29 cellular contexts compared by ENCODE assay signal in genomic region chr6:113930183-113930582, GRCh38.
"Had no signal": no experiment of that assay in that cellular context is flagged by ENCODE, and none has a peak within 500 bp of the region (broad histone marks: within the 10 kb centered on the region; RNA-seq: fewer than 3 reads in every experiment).

No MANE protein-coding gene starts in this region.

- ATAC-seq: natural killer cell; psoas muscle; right cardiac atrium; right lobe of liver; stimulated activated effector memory CD8-positive, alpha-beta T cell treated with anti-CD3 and anti-CD28 coated beads, Interleukin-12 subunit alpha, Interleukin-12 subunit beta, amount 100 ng/mL, for 72 hours; stimulated activated naive B cell treated with anti-CD40 and anti-IgM and Interleukin-4, amounts not matched to agents 10 μg/mL and 1 μg/mL and 100 μg/mL, for 72 hours; upper lobe of right lung had no signal

- DNase-seq: natural killer cell; occipital lobe; ovary; posterior cingulate gyrus; psoas muscle; right cardiac atrium; right lobe of liver; sigmoid colon; small intestine; stimulated activated CD4-positive, alpha-beta T cell treated with anti-CD3 and anti-CD28 coated beads, Interleukin-15, amount 100 ng/mL, for 24 hours; stimulated activated CD4-positive, alpha-beta T cell treated with anti-CD3 and anti-CD28 coated beads, Interleukin-2, amount 100 ng/mL, for 24 hours; stimulated activated CD4-positive, alpha-beta T cell treated with anti-CD3 and anti-CD28 coated beads, Interleukin-2, amount 100 ng/mL, for 48 hours; stimulated activated CD4-positive, alpha-beta T cell treated with anti-CD3 and anti-CD28 coated beads, Interleukin-4, amount 100 ng/mL, for 24 hours; stimulated activated naive B cell treated with anti-CD40 and anti-IgM and Interleukin-4, amounts not matched to agents 10 μg/mL and 1 μg/mL and 100 μg/mL, for 72 hours; stimulated activated naive CD4-positive, alpha-beta T cell treated with Interleukin-2 at 50 U/mL for 16 hours; substantia nigra; testis; tibial artery; transverse colon; upper lobe of right lung; uterus had no signal

- H3K4me3 Mint-ChIP-seq: natural killer cell; nephron; neural progenitor cell; stimulated activated effector memory CD8-positive, alpha-beta T cell treated with anti-CD3 and anti-CD28 coated beads, Interleukin-12 subunit alpha, Interleukin-12 subunit beta, amount 100 ng/mL, for 72 hours; stimulated activated naive CD8-positive, alpha-beta T cell treated with anti-CD3 and anti-CD28 coated beads, Interleukin-15, Interleukin-2, amounts not matched to agents 100 ng/mL and 50 ng/mL, for 24 hours; type B pancreatic cell had no signal

- H3K9ac ChIP-seq: neural progenitor cell, parathyroid adenoma had no signal

- H3K4me3 ChIP-seq: neural progenitor cell, ovary, psoas muscle, right lobe of liver, sigmoid colon, suprapubic skin, testis, tibial artery, transverse colon, upper lobe of right lung, uterus had no signal

- H3K27me3 ChIP-seq: neural progenitor cell, ovary, right lobe of liver, sigmoid colon, suprapubic skin, testis, tibial artery, transverse colon, upper lobe of right lung, uterus had no signal

- H3K79me2 ChIP-seq: parathyroid adenoma had no signal

- H3K4me1 Mint-ChIP-seq: natural killer cell; neural progenitor cell; stimulated activated effector memory CD8-positive, alpha-beta T cell treated with anti-CD3 and anti-CD28 coated beads, Interleukin-12 subunit alpha, Interleukin-12 subunit beta, amount 100 ng/mL, for 72 hours; stimulated activated naive B cell treated with anti-CD40 and anti-IgM and Interleukin-4, amounts not matched to agents 10 μg/mL and 1 μg/mL and 100 μg/mL, for 72 hours had no signal

- H3K36me3 ChIP-seq: neural progenitor cell, ovary, right lobe of liver, sigmoid colon, suprapubic skin, tibial artery, transverse colon, upper lobe of right lung, uterus had no signal

- H3K27me3 Mint-ChIP-seq: progenitor cell of endocrine pancreas; stimulated activated naive B cell treated with anti-CD40 and anti-IgM and Interleukin-4, amounts not matched to agents 10 μg/mL and 1 μg/mL and 100 μg/mL, for 72 hours; type B pancreatic cell had no signal

- H2AFZ ChIP-seq: neural progenitor cell, parathyroid adenoma had no signal

- H3K4me1 ChIP-seq: neural progenitor cell, parathyroid adenoma, psoas muscle, right lobe of liver, sigmoid colon, suprapubic skin, testis, tibial artery, transverse colon, uterus had no signal

- H3K27ac ChIP-seq: neural progenitor cell, ovary, parathyroid adenoma, psoas muscle, right lobe of liver, sigmoid colon, suprapubic skin, testis, tibial artery, transverse colon, upper lobe of right lung, uterus had no signal

- H3K4me2 ChIP-seq: neural progenitor cell had no signal

- H3K36me3 Mint-ChIP-seq: stimulated activated effector memory CD8-positive, alpha-beta T cell treated with anti-CD3 and anti-CD28 coated beads, Interleukin-12 subunit alpha, Interleukin-12 subunit beta, amount 100 ng/mL, for 72 hours had no signal

- H3K9me3 ChIP-seq: ovary, sigmoid colon, suprapubic skin, testis had no signal

- H3K27ac Mint-ChIP-seq: natural killer cell; nephron; neural progenitor cell; progenitor cell of endocrine pancreas; stimulated activated effector memory CD8-positive, alpha-beta T cell treated with anti-CD3 and anti-CD28 coated beads, Interleukin-12 subunit alpha, Interleukin-12 subunit beta, amount 100 ng/mL, for 72 hours; stimulated activated naive B cell treated with anti-CD40 and anti-IgM and Interleukin-4, amounts not matched to agents 10 μg/mL and 1 μg/mL and 100 μg/mL, for 72 hours; stimulated activated naive CD8-positive, alpha-beta T cell treated with anti-CD3 and anti-CD28 coated beads, Interleukin-15, Interleukin-2, amounts not matched to agents 100 ng/mL and 50 ng/mL, for 24 hours; type B pancreatic cell had no signal

- FAIRE-seq: small intestine had no signal
